In the genomic region with DNA sequence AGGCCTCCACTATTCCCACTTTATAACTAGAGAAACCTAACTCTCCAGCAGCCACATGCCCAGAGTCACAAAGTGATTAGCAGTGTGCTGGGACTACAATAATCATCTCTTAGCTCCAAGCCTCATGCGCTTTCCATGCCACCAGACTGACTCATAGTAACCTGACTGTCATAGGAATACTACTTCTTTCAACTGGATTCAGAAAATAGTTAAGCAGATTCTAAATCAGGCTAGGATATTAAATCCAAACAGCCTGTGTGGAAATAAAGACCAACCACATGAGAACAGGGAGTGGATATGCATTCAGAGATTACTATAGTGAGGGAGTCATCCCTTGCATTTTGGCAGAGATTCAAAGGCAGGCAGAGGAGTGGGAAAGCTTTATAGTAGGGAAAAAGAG, we compare ENCODE assay signal across 20 cellular contexts. TPM values are rescaled to one million over a fixed set of nuclear protein-coding genes. Genes with fewer than 3 reads are reported as not detected.
DNase-seq lines count a peak whose midpoint lies in the region; ATAC-seq, FAIRE-seq and TF ChIP-seq lines count a peak whose summit lies in the region.
"Had no signal": no experiment of that assay in that cellular context is flagged by ENCODE, and none has a peak within 500 bp of the region (broad histone marks: within the 10 kb centered on the region; RNA-seq: fewer than 3 reads in every experiment).

No MANE protein-coding gene starts in this region.

- peaks cover 29% of the 10 kb centered on the region for H3K27me3 ChIP-seq in PC-3 (ENCODE audit: low read length)
- no peaks in the 10 kb centered on the region for H3K27me3 ChIP-seq in astrocyte (ENCODE audit: insufficient read depth, low read length)
- H3K27me3 ChIP-seq in esophagus squamous epithelium: peaks cover 0 to 9% (median 0%) of the 10 kb centered on the region in 4 donors
- H3K27me3 ChIP-seq: BE2C had no signal

- intact Hi-C loops in PC-3 (cut with micrococcal nuclease) (no loop called here), esophagus squamous epithelium (cut with DNase I) (no loop called here)

- H3K9me3 ChIP-seq in PC-3 (ENCODE audit: low read length) (no peaks in the 10 kb centered on the region), astrocyte (ENCODE audit: insufficient read depth, low read depth, low read length) (no peaks in the 10 kb centered on the region), esophagus squamous epithelium (no peaks in the 10 kb centered on the region)
- H3K9me3 ChIP-seq: BE2C, Caco-2, HAP-1 had no signal

- no peaks in the 10 kb centered on the region for H3K36me3 Mint-ChIP-seq in astrocyte (ENCODE audit: low read depth, unreplicated experiment)
- H3K36me3 Mint-ChIP-seq: CD4-positive, CD25-positive, alpha-beta regulatory T cell; CD8-positive, alpha-beta memory T cell had no signal

- no peak for ATAC-seq in PC-3
- ATAC-seq in stimulated activated naive CD8-positive, alpha-beta T cell treated with anti-CD3 and anti-CD28 coated beads, Interleukin-15, amount 100 ng/mL, for 72 hours: no peak

- H3K9ac ChIP-seq in PC-3 (ENCODE audit: low read length) (no peak overlapping the region), astrocyte (ENCODE audit: low read length) (no peak overlapping the region)

- H3K9me3 Mint-ChIP-seq in astrocyte (ENCODE audit: unreplicated experiment): peaks cover 8% of the 10 kb centered on the region
- peaks cover 8 to 9% of the 10 kb centered on the region in 2 donors for H3K9me3 Mint-ChIP-seq in stimulated activated naive CD8-positive, alpha-beta T cell treated with anti-CD3 and anti-CD28 coated beads, Interleukin-15, amount 100 ng/mL, for 72 hours

- no peaks in the 10 kb centered on the region for H3F3A ChIP-seq in PC-3 (ENCODE audit: low read length, unreplicated experiment)

- FAIRE-seq in astrocyte (lab: Jason Lieb, UNC): no peak
- FAIRE-seq: D721Med, G401.6, GM12891, GM19239 had no signal

- WGBS in esophagus squamous epithelium, 2 donors: 32 to 88% methylated on average over 1 of the region's 1 CpG

- POLR2A ChIA-PET in PC-3 (lab: Charles Lee; ENCODE audit: unreplicated experiment): no interaction called here

- TF ChIP-seq CTCF in PC-3 (conservative IDR thresholded peaks at IDR 0.05; ENCODE audit: low read depth, low read length) (no peak), astrocyte (IDR thresholded peaks at IDR 0.05; ENCODE audit: insufficient read depth, low read depth, low read length) (no peak), esophagus squamous epithelium (IDR thresholded peaks at IDR 0.05) (no peak)

- peaks cover 4% of the 10 kb centered on the region for H3K4me1 Mint-ChIP-seq in astrocyte (ENCODE audit: low read depth, unreplicated experiment)
- H3K4me1 Mint-ChIP-seq in stimulated activated naive CD8-positive, alpha-beta T cell treated with anti-CD3 and anti-CD28 coated beads, Interleukin-15, amount 100 ng/mL, for 72 hours: no peaks in the 10 kb centered on the region
- H3K4me1 Mint-ChIP-seq: CD4-positive, CD25-positive, alpha-beta regulatory T cell; CD8-positive, alpha-beta memory T cell had no signal

- no peaks in the 10 kb centered on the region for H3K9me2 ChIP-seq in PC-3 (replicated peaks; ENCODE audit: low read length)

- H3K27ac Mint-ChIP-seq in astrocyte (ENCODE audit: unreplicated experiment): no peak overlapping the region
- H3K27ac Mint-ChIP-seq in stimulated activated naive CD8-positive, alpha-beta T cell treated with anti-CD3 and anti-CD28 coated beads, Interleukin-15, amount 100 ng/mL, for 72 hours: no peak overlapping the region
- H3K27ac Mint-ChIP-seq: CD4-positive, CD25-positive, alpha-beta regulatory T cell; CD8-positive, alpha-beta memory T cell had no signal

- no peak for TF ChIP-seq POLR2A in esophagus squamous epithelium (IDR thresholded peaks at IDR 0.05)

- no TSS peak for BruUV-seq in PC-3 (replicated peaks; lab: Mats Ljungman, UMichigan)

- DNase-seq in COLO829 (ENCODE audit: low spot score): peak; percentile 76
- peak; percentile 7 for DNase-seq in PC-3
- DNase-seq in astrocyte (ENCODE audit: low read depth): peak; percentile 17
- DNase-seq in myocyte (ENCODE audit: low read depth): peak; percentile 25
- DNase-seq in pons (ENCODE audit: low spot score): no peak
- DNase-seq in stimulated activated naive CD8-positive, alpha-beta T cell treated with anti-CD3 and anti-CD28 coated beads, Interleukin-15, amount 100 ng/mL, for 72 hours: no peak
- DNase-seq in NCI-H1694 treated with DMSO at 0.1 percent for 48 hours (lab: John Stamatoyannopoulos, UW): no peak
- no peak for DNase-seq in esophagus squamous epithelium (lab: John Stamatoyannopoulos, UW)
- DNase-seq: BE2C; C1 segment of cervical spinal cord; Caco-2; CD4-positive, CD25-positive, alpha-beta regulatory T cell; CD8-positive, alpha-beta memory T cell had no signal

- H3K4me1 ChIP-seq in PC-3 (ENCODE audit: insufficient read depth, low read length) (no peaks in the 10 kb centered on the region), astrocyte (ENCODE audit: insufficient read depth, low read length) (no peaks in the 10 kb centered on the region), esophagus squamous epithelium (no peaks in the 10 kb centered on the region)
- H3K4me1 ChIP-seq: Caco-2, HAP-1 had no signal

- no peak overlapping the region for H3K4me3 Mint-ChIP-seq in astrocyte (ENCODE audit: unreplicated experiment)
- H3K4me3 Mint-ChIP-seq in stimulated activated naive CD8-positive, alpha-beta T cell treated with anti-CD3 and anti-CD28 coated beads, Interleukin-15, amount 100 ng/mL, for 72 hours: no peak overlapping the region
- H3K4me3 Mint-ChIP-seq: CD4-positive, CD25-positive, alpha-beta regulatory T cell; CD8-positive, alpha-beta memory T cell had no signal

- H3K27ac ChIP-seq in PC-3 (ENCODE audit: low read length): no peak overlapping the region
- no peak overlapping the region for H3K27ac ChIP-seq in astrocyte (ENCODE audit: low read depth, low read length)
- H3K27ac ChIP-seq in esophagus squamous epithelium: no peak overlapping the region

- no peaks in the 10 kb centered on the region for H3K36me3 ChIP-seq in PC-3 (ENCODE audit: low read depth, low read length)
- no peaks in the 10 kb centered on the region for H3K36me3 ChIP-seq in astrocyte (ENCODE audit: insufficient read depth, low read length)
- H3K36me3 ChIP-seq in esophagus squamous epithelium: no peaks in the 10 kb centered on the region
- H3K36me3 ChIP-seq: BE2C, HAP-1 had no signal

- H3K79me2 ChIP-seq in PC-3 (ENCODE audit: low read length): no peaks in the 10 kb centered on the region
- no peaks in the 10 kb centered on the region for H3K79me2 ChIP-seq in astrocyte (ENCODE audit: insufficient read depth, low read length)

- H4K20me1 ChIP-seq in PC-3 (ENCODE audit: low read length) (no peaks in the 10 kb centered on the region), astrocyte (ENCODE audit: insufficient read depth, low read length) (no peaks in the 10 kb centered on the region)

- H3K27me3 Mint-ChIP-seq in astrocyte (ENCODE audit: low read depth, unreplicated experiment): no peaks in the 10 kb centered on the region
- no peaks in the 10 kb centered on the region for H3K27me3 Mint-ChIP-seq in stimulated activated naive CD8-positive, alpha-beta T cell treated with anti-CD3 and anti-CD28 coated beads, Interleukin-15, amount 100 ng/mL, for 72 hours

- no peak overlapping the region for H3K4me3 ChIP-seq in PC-3 (ENCODE audit: low read length)
- H3K4me3 ChIP-seq in astrocyte (ENCODE audit: insufficient read depth, low read depth, low read length): no peak overlapping the region
- H3K4me3 ChIP-seq in esophagus squamous epithelium: no peak overlapping the region
- H3K4me3 ChIP-seq: HAP-1 had no signal

- H3K4me2 ChIP-seq in PC-3 (ENCODE audit: low read length) (no peak overlapping the region), astrocyte (ENCODE audit: low read length) (no peak overlapping the region)

- no peak overlapping the region for H2AFZ ChIP-seq in PC-3 (ENCODE audit: low read length)
- H2AFZ ChIP-seq in astrocyte (ENCODE audit: low read depth, low read length): no peak overlapping the region

- CTCF ChIA-PET in PC-3 (lab: Charles Lee): no interaction called here

RNA-seq across cellular contexts. Expression of gene DNAH14, which starts 32.0 kb away (rescaled TPM):
- total RNA-seq in PC-3 (2014; rRNA removed) (36.6 and 42.8 TPM in 2 replicates), astrocyte (20.2 and 21.2 TPM in 2 replicates), myocyte (10.1 and 25.2 TPM in 2 replicates), esophagus squamous epithelium (10 to 100 TPM in 1 of 4 donors, 1 to 10 TPM in 3; 2.0 to 11.4 (median 7.3) TPM)
- 2.5 TPM for polyA plus RNA-seq in myocyte (2012)
- total RNA-seq: A172; CD4-positive, CD25-positive, alpha-beta regulatory T cell; H4 had no signal
- polyA plus RNA-seq: CD8-positive, alpha-beta memory T cell had no signal

Comparison
In these comparisons a context has a peak if more than half of its experiments do, and no peak if none do; other contexts are left out.
1. DNase-seq: peak in COLO829 (single experiment), PC-3 (single experiment), astrocyte (single experiment) and myocyte (single experiment); none in pons (single experiment), stimulated activated naive CD8-positive, alpha-beta T cell treated with anti-CD3 and anti-CD28 coated beads, Interleukin-15, amount 100 ng/mL, for 72 hours (0 of 2), NCI-H1694 treated with DMSO at 0.1 percent for 48 hours (single experiment) and esophagus squamous epithelium (single experiment).